Comparison of ENCODE assay signal across 14 cellular contexts in genomic region chr2:144462266-144462665, GRCh38. TPM values are rescaled to one million over a fixed set of nuclear protein-coding genes. Genes with fewer than 3 reads are reported as not detected.
DNase-seq lines count a peak whose midpoint lies in the region; ATAC-seq and TF ChIP-seq lines count a peak whose summit lies in the region.
"Had no signal": no experiment of that assay in that cellular context is flagged by ENCODE, and none has a peak within 500 bp of the region (broad histone marks: within the 10 kb centered on the region; RNA-seq: fewer than 3 reads in every experiment).

No MANE protein-coding gene starts in this region.

- no peaks in the 10 kb centered on the region for H3K79me1 ChIP-seq in mesendoderm (ENCODE audit: low read length)

- no peak for ATAC-seq in central memory CD8-positive, alpha-beta T cell (replicated peaks; ENCODE audit: extremely low read depth, poor library complexity, severe bottlenecking)
- ATAC-seq in HG02852 (IDR thresholded peaks at IDR 0.05; ENCODE audit: unreplicated experiment) = no peak
- ATAC-seq in GM21576 (IDR thresholded peaks at IDR 0.05; ENCODE audit: unreplicated experiment) = no peak

- H3K9me3 Mint-ChIP-seq in central memory CD8-positive, alpha-beta T cell = no peaks in the 10 kb centered on the region
- H3K9me3 Mint-ChIP-seq: activated naive CD4-positive, alpha-beta T cell treated with anti-CD3 and anti-CD28 coated beads, Interleukin-2, amount 50 U/mL, for 24 hours had no signal

- peak overlapping the region; percentile 57 for H3K4me3 Mint-ChIP-seq in central memory CD8-positive, alpha-beta T cell
- H3K4me3 Mint-ChIP-seq: activated naive CD4-positive, alpha-beta T cell treated with anti-CD3 and anti-CD28 coated beads, Interleukin-2, amount 50 U/mL, for 24 hours had no signal

- no peaks in the 10 kb centered on the region for H3K27me3 ChIP-seq in OCI-LY1 (ENCODE audit: insufficient read depth, low read length)
- no peaks in the 10 kb centered on the region for H3K27me3 ChIP-seq in mesendoderm (ENCODE audit: insufficient read depth, low read length, poor library complexity)
- no peaks in the 10 kb centered on the region for H3K27me3 ChIP-seq in suprapubic skin

- peak overlapping the region; percentile 94 for H3K27ac Mint-ChIP-seq in central memory CD8-positive, alpha-beta T cell (ENCODE audit: low read depth)
- H3K27ac Mint-ChIP-seq: activated naive CD4-positive, alpha-beta T cell treated with anti-CD3 and anti-CD28 coated beads, Interleukin-2, amount 50 U/mL, for 24 hours had no signal

- H4K5ac ChIP-seq in mesendoderm (ENCODE audit: low read length) = no peak overlapping the region

- peaks cover 74% of the 10 kb centered on the region for H3K4me1 Mint-ChIP-seq in central memory CD8-positive, alpha-beta T cell

- H3K27ac ChIP-seq in OCI-LY1 (ENCODE audit: low read depth, low read length, poor library complexity, severe bottlenecking) (peak overlapping the region; percentile 81), mesendoderm (ENCODE audit: low read depth, low read length) (no peak overlapping the region), suprapubic skin (peak overlapping the region; percentile 14)

- no peak for TF ChIP-seq POLR2A in suprapubic skin (IDR thresholded peaks at IDR 0.05)

- TF ChIP-seq CTCF in OCI-LY1 (IDR thresholded peaks at IDR 0.05; ENCODE audit: low read length) (no peak), suprapubic skin (IDR thresholded peaks at IDR 0.05) (no peak)

- H3K9ac ChIP-seq in OCI-LY1 (ENCODE audit: low read length) (peak overlapping the region; percentile 43; the same call in 1 of the 2 replicates), mesendoderm (ENCODE audit: low read length) (no peak overlapping the region)

- H2AK5ac ChIP-seq in mesendoderm (ENCODE audit: low read length) = no peak overlapping the region

- peaks cover 42% of the 10 kb centered on the region for H3K36me3 Mint-ChIP-seq in central memory CD8-positive, alpha-beta T cell (ENCODE audit: insufficient read depth)
- H3K36me3 Mint-ChIP-seq: activated naive CD4-positive, alpha-beta T cell treated with anti-CD3 and anti-CD28 coated beads, Interleukin-2, amount 50 U/mL, for 24 hours had no signal

- H3K4me1 ChIP-seq in OCI-LY1 (ENCODE audit: insufficient read depth, low read length, severe bottlenecking) = peaks cover 60% of the 10 kb centered on the region
- H3K4me1 ChIP-seq in mesendoderm (ENCODE audit: control insufficient read depth, low read depth, low read length) = peaks cover 2% of the 10 kb centered on the region
- H3K4me1 ChIP-seq in suprapubic skin = peaks cover 10% of the 10 kb centered on the region

- H3K4ac ChIP-seq in mesendoderm (ENCODE audit: low read depth, low read length) = no peak overlapping the region

- TF ChIP-seq EP300 in suprapubic skin (IDR thresholded peaks at IDR 0.05) = no peak

- H4K8ac ChIP-seq in mesendoderm (ENCODE audit: low read depth, low read length) = no peak overlapping the region

- H3K36me3 ChIP-seq in OCI-LY1 (ENCODE audit: insufficient read depth, low read length) = 0 out of 2 replicates have a peak, but pooled peaks cover 4% of the 10 kb centered on the region
- H3K36me3 ChIP-seq in mesendoderm (ENCODE audit: control insufficient read depth, insufficient read depth, low read length) = no peaks in the 10 kb centered on the region
- H3K36me3 ChIP-seq in suprapubic skin = no peaks in the 10 kb centered on the region

- H3K56ac ChIP-seq in mesendoderm (ENCODE audit: low read length) = no peak overlapping the region

- H3K18ac ChIP-seq in mesendoderm (ENCODE audit: low read length) = peak overlapping the region; percentile 18

- H3K4me3 ChIP-seq in OCI-LY1 (ENCODE audit: low read depth, low read length, poor library complexity, severe bottlenecking) (no peak overlapping the region), mesendoderm (ENCODE audit: low read length) (no peak overlapping the region), suprapubic skin (no peak overlapping the region)
- H3K4me3 ChIP-seq: lung, skin epidermis had no signal

- H2BK120ac ChIP-seq in mesendoderm (ENCODE audit: low read depth, low read length) = no peak overlapping the region

- H3K9me3 ChIP-seq in OCI-LY1 (ENCODE audit: low read length) (no peaks in the 10 kb centered on the region), suprapubic skin (no peaks in the 10 kb centered on the region)

- H3K4me2 ChIP-seq in OCI-LY1 (ENCODE audit: low read length) (peak overlapping the region; percentile 48), mesendoderm (ENCODE audit: low read length) (no peak overlapping the region)

- no peaks in the 10 kb centered on the region for H3K27me3 Mint-ChIP-seq in central memory CD8-positive, alpha-beta T cell
- H3K27me3 Mint-ChIP-seq: activated naive CD4-positive, alpha-beta T cell treated with anti-CD3 and anti-CD28 coated beads, Interleukin-2, amount 50 U/mL, for 24 hours had no signal

- no peak for DNase-seq in central memory CD8-positive, alpha-beta T cell (ENCODE audit: low spot score in 2 of 2)
- no peak for DNase-seq in mesendoderm
- DNase-seq in suprapubic skin (ENCODE audit: low spot score in 2 of 2) = no peak
- no peak for DNase-seq in NCI-H226
- DNase-seq: central memory CD4-positive, alpha-beta T cell; KG1; NCI-H1417 treated with DMSO at 0.1 percent for 48 hours; NCI-H446 treated with DMSO at 0.1 percent for 48 hours had no signal

- H2AFZ ChIP-seq in OCI-LY1 (ENCODE audit: low read length) = no peak overlapping the region

- H3K23ac ChIP-seq in mesendoderm (ENCODE audit: low read length) = no peak overlapping the region

- WGBS in mesendoderm (ENCODE audit: extremely low coverage, insufficient coverage, low lambda C conversion rate) = no CpG with 5 or more reads among the region's 6 CpGs
- 64% methylated on average over 6 of the region's 6 CpGs for WGBS in suprapubic skin

- H3K9me2 ChIP-seq in OCI-LY1 (ENCODE audit: low read depth, low read length) = no peaks in the 10 kb centered on the region

- H3F3A ChIP-seq in OCI-LY1 (ENCODE audit: insufficient read depth, low read length) = no peaks in the 10 kb centered on the region

- no peaks in the 10 kb centered on the region for H4K20me1 ChIP-seq in OCI-LY1 (ENCODE audit: insufficient read depth, low read length)

- H2BK15ac ChIP-seq in mesendoderm (replicated peaks; ENCODE audit: low read depth) = no peak overlapping the region

- H3K79me2 ChIP-seq in OCI-LY1 (ENCODE audit: insufficient read depth, low read length) (no peaks in the 10 kb centered on the region; the same call in 1 of the 2 replicates), mesendoderm (ENCODE audit: control insufficient read depth, insufficient read depth, low read length) (no peaks in the 10 kb centered on the region)

- H2BK5ac ChIP-seq in mesendoderm (ENCODE audit: low read length) = no peak overlapping the region

RNA-seq across cellular contexts. Expression of gene ZEB2, which starts 57.7 kb away (rescaled TPM):
- polyA plus RNA-seq in mesendoderm (2013, experiment 1 of 2) = 0.74 TPM
- polyA plus RNA-seq in mesendoderm (2013, experiment 2 of 2) = 0.83 TPM
- 10 to 100 TPM; 16.3 to 43.7 (median 34.5) TPM for total RNA-seq in suprapubic skin
